19 cellular contexts compared by ENCODE assay signal in the genomic region with DNA sequence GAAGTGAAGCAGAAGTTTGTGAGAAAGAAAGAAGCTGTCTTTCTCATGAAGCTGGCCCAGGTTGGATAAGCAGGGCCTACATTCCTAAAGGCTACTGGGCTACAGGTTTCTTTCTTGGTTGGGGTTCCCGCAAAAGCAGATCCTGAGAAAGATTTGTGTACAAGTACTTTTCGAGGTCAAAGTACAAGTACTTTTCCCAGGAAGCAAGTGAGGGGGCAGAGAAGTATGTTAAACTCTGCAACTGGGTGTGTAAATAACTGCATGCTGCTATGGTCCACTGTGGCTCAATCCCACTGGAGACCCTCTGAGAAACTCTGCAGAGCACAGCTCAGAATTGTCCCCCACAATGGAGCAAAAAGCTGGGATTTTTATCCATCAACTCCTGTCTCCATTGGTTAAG.
"Had no signal": no experiment of that assay in that cellular context is flagged by ENCODE, and none has a peak within 500 bp of the region (broad histone marks: within the 10 kb centered on the region; RNA-seq: fewer than 3 reads in every experiment).

No MANE protein-coding gene starts in this region.

- H3K27ac ChIP-seq: heart right ventricle, left ventricle myocardium inferior, ovary, right atrium auricular region, skin epidermis, spleen, tibial nerve, vagina had no signal

- ATAC-seq: heart right ventricle; naive thymus-derived CD4-positive, alpha-beta T cell; natural killer cell treated with Interleukin-12 subunit alpha and Interleukin-12 subunit beta and Interleukin-15 and Interleukin-18, amount 100 ng/mL, for 72 hours; sciatic nerve; stimulated activated effector memory CD8-positive, alpha-beta T cell treated with anti-CD3 and anti-CD28 coated beads, Interleukin-12 subunit alpha, Interleukin-12 subunit beta, amount 100 ng/mL, for 72 hours had no signal

- H3K27me3 ChIP-seq: ovary, right atrium auricular region, tibial nerve, vagina had no signal

- H3K4me3 ChIP-seq: heart right ventricle, left ventricle myocardium inferior, lung, ovary, right atrium auricular region, skin epidermis, spleen, tibial nerve, vagina had no signal

- H3K36me3 ChIP-seq: heart right ventricle, left ventricle myocardium inferior, ovary, right atrium auricular region, spleen, tibial nerve, vagina had no signal

- FAIRE-seq: keratinocyte had no signal

- DNase-seq: heart right ventricle; hippocampal formation; kidney glomerular epithelial cell; left ventricle myocardium inferior; mesendoderm; naive thymus-derived CD4-positive, alpha-beta T cell; ovary; spleen; stimulated activated CD4-positive, alpha-beta T cell treated with anti-CD3 and anti-CD28 coated beads, Interleukin-4, amount 100 ng/mL, for 24 hours; stimulated activated naive CD4-positive, alpha-beta T cell had no signal

- H3K4me1 ChIP-seq: heart right ventricle, right atrium auricular region, spleen, tibial nerve, vagina had no signal

- H3K9me3 ChIP-seq: heart right ventricle, left ventricle myocardium inferior, ovary, right atrium auricular region, spleen, tibial nerve, vagina had no signal
